ENCODE assay signal across 24 cellular contexts in genomic region chr3:165729756-165730155, GRCh38.
DNase-seq lines count a peak whose midpoint lies in the region; ATAC-seq, FAIRE-seq and TF ChIP-seq lines count a peak whose summit lies in the region.
"Had no signal": no experiment of that assay in that cellular context is flagged by ENCODE, and none has a peak within 500 bp of the region (broad histone marks: within the 10 kb centered on the region; RNA-seq: fewer than 3 reads in every experiment).

No MANE protein-coding gene starts in this region.

- H3K9me3 ChIP-seq in liver (ENCODE audit: control insufficient read depth in 4 of 4, low read length in 3 of 4) (no peaks in the 10 kb centered on the region), HepG2 (ENCODE audit: low read length) (no peaks in the 10 kb centered on the region)
- H3K9me3 ChIP-seq: BLaER1 had no signal

- no peaks in the 10 kb centered on the region for H3K4me1 Mint-ChIP-seq in stimulated activated memory B cell treated with anti-CD40 and anti-IgM and Interleukin-4, amounts not matched to agents 10 μg/mL and 1 μg/mL and 100 μg/mL, for 72 hours
- no peaks in the 10 kb centered on the region for H3K4me1 Mint-ChIP-seq in WTC11
- H3K4me1 Mint-ChIP-seq: B cell; CD4-positive, CD25-positive, alpha-beta regulatory T cell; H9 had no signal

- no peak overlapping the region for H3K4me3 ChIP-seq in liver (ENCODE audit: low read depth in 1 of 3, low read length in 3 of 3)
- H3K4me3 ChIP-seq in HepG2 (replicated peaks in 1 of 3; ENCODE audit: insufficient read depth in 1 of 3, low read depth in 2 of 3, low read length in 3 of 3) = no peak overlapping the region
- H3K4me3 ChIP-seq: BLaER1, GM23248 had no signal

- H3K4me2 ChIP-seq in HepG2 (ENCODE audit: low read depth, low read length) = no peak overlapping the region
- H3K4me2 ChIP-seq: BLaER1 had no signal

- intact Hi-C loops in HepG2 (cut with micrococcal nuclease; ENCODE audit: unreplicated experiment) = no loop called here

- ATAC-seq in HepG2 (no peak), left lobe of liver (peak; percentile 54), WTC11 (no peak), HG03457 (IDR thresholded peaks at IDR 0.05; ENCODE audit: unreplicated experiment) (no peak)
- peak; percentile 12 for ATAC-seq in stimulated activated memory B cell treated with anti-CD40 and anti-IgM and Interleukin-4, amounts not matched to agents 10 μg/mL and 1 μg/mL and 100 μg/mL, for 72 hours
- ATAC-seq: CD8-positive, alpha-beta T cell; HCT116 had no signal

- H3K27me3 ChIP-seq in liver (ENCODE audit: control insufficient read depth in 4 of 4, insufficient read depth in 4 of 4, low read length in 3 of 4) (no peaks in the 10 kb centered on the region), HepG2 (ENCODE audit: control insufficient read depth in 1 of 2, insufficient read depth in 2 of 2, low read length in 2 of 2) (no peaks in the 10 kb centered on the region)
- H3K27me3 ChIP-seq: BLaER1 had no signal

- no peak for FAIRE-seq in HepG2 (lab: Jason Lieb, UNC)
- FAIRE-seq: A204.1, D721Med, GM12891, GM18507, H1 had no signal

- POLR2A ChIA-PET in HepG2 (lab: Yijun Ruan, JAX) (no interaction called here), WTC11 (lab: Charles Lee) (no interaction called here)

- TF ChIP-seq RAD21 in liver (IDR thresholded peaks at IDR 0.05) (no peak), HepG2 (CRISPR knock-in tag; IDR thresholded peaks at IDR 0.05) (no peak)

- no peak for TF ChIP-seq CTCF in liver (IDR thresholded peaks at IDR 0.05; ENCODE audit: low read depth, low read length, missing input control)
- TF ChIP-seq CTCF in HepG2 (CRISPR knock-in tag; IDR thresholded peaks at IDR 0.05) = no peak
- TF ChIP-seq CTCF in WTC11 (IDR thresholded peaks at IDR 0.05) = no peak

- no peak overlapping the region for H3K27ac Mint-ChIP-seq in stimulated activated memory B cell treated with anti-CD40 and anti-IgM and Interleukin-4, amounts not matched to agents 10 μg/mL and 1 μg/mL and 100 μg/mL, for 72 hours
- H3K27ac Mint-ChIP-seq in WTC11 = no peak overlapping the region
- H3K27ac Mint-ChIP-seq: B cell; CD8-positive, alpha-beta T cell; H9 had no signal

- H3K9ac ChIP-seq in liver (ENCODE audit: low read depth in 1 of 2, low read length in 2 of 2) = no peak overlapping the region
- H3K9ac ChIP-seq in HepG2 (ENCODE audit: insufficient read depth, low read depth, low read length) = no peak overlapping the region
- H3K9ac ChIP-seq: BLaER1, GM23248 had no signal

- BruUV-seq in HepG2 (replicated peaks; lab: Mats Ljungman, UMichigan) = no TSS peak

- H3K36me3 ChIP-seq in liver (ENCODE audit: control insufficient read depth in 4 of 4, insufficient read depth in 3 of 4, low read depth in 1 of 4, low read length in 3 of 4) (no peaks in the 10 kb centered on the region), HepG2 (replicated peaks in 1 of 2; ENCODE audit: control insufficient read depth in 1 of 2, insufficient read depth in 2 of 2, low read length in 2 of 2) (no peaks in the 10 kb centered on the region)
- H3K36me3 ChIP-seq: BLaER1 had no signal

- no peaks in the 10 kb centered on the region for H3K4me1 ChIP-seq in liver (ENCODE audit: control insufficient read depth in 4 of 4, insufficient read depth in 4 of 4, low read length in 3 of 4)
- no peaks in the 10 kb centered on the region for H3K4me1 ChIP-seq in HepG2 (ENCODE audit: insufficient read depth, low read length)
- H3K4me1 ChIP-seq: BLaER1 had no signal

- WGBS in liver = 46% methylated on average over 4 of the region's 4 CpGs
- 33% methylated on average over 3 of the region's 4 CpGs for WGBS in HepG2 (ENCODE audit: low lambda C conversion rate)

- H3K36me3 Mint-ChIP-seq in stimulated activated memory B cell treated with anti-CD40 and anti-IgM and Interleukin-4, amounts not matched to agents 10 μg/mL and 1 μg/mL and 100 μg/mL, for 72 hours = no peaks in the 10 kb centered on the region
- H3K36me3 Mint-ChIP-seq in WTC11 = no peaks in the 10 kb centered on the region
- H3K36me3 Mint-ChIP-seq: CD4-positive, CD25-positive, alpha-beta regulatory T cell; CD8-positive, alpha-beta T cell had no signal

- TF ChIP-seq EP300 in HepG2 (IDR thresholded peaks at IDR 0.05; ENCODE audit: low read depth in 2 of 2, low read length in 2 of 2) = no peak
- TF ChIP-seq EP300 in HepG2 (CRISPR knock-in tag; IDR thresholded peaks at IDR 0.05; ENCODE audit: borderline replicate concordance) = no peak

- H3K27me3 Mint-ChIP-seq in stimulated activated memory B cell treated with anti-CD40 and anti-IgM and Interleukin-4, amounts not matched to agents 10 μg/mL and 1 μg/mL and 100 μg/mL, for 72 hours = no peaks in the 10 kb centered on the region
- H3K27me3 Mint-ChIP-seq in WTC11 (ENCODE audit: low read depth) = no peaks in the 10 kb centered on the region
- H3K27me3 Mint-ChIP-seq: B cell; CD4-positive, CD25-positive, alpha-beta regulatory T cell had no signal

- TF ChIP-seq POLR2A in HepG2 (IDR thresholded peaks at IDR 0.05; ENCODE audit: insufficient read depth in 1 of 2, low read depth in 2 of 2, low read length in 2 of 2) = no peak

- H3K4me3 Mint-ChIP-seq in stimulated activated memory B cell treated with anti-CD40 and anti-IgM and Interleukin-4, amounts not matched to agents 10 μg/mL and 1 μg/mL and 100 μg/mL, for 72 hours = no peak overlapping the region
- H3K4me3 Mint-ChIP-seq in WTC11 = no peak overlapping the region
- H3K4me3 Mint-ChIP-seq: B cell; CD4-positive, CD25-positive, alpha-beta regulatory T cell; CD8-positive, alpha-beta T cell; H9 had no signal

- H3K79me2 ChIP-seq in HepG2 (ENCODE audit: insufficient read depth, low read length) = no peaks in the 10 kb centered on the region

- H3K9me3 Mint-ChIP-seq in stimulated activated memory B cell treated with anti-CD40 and anti-IgM and Interleukin-4, amounts not matched to agents 10 μg/mL and 1 μg/mL and 100 μg/mL, for 72 hours = peaks cover 3% of the 10 kb centered on the region
- H3K9me3 Mint-ChIP-seq in WTC11 = peaks cover 4% of the 10 kb centered on the region; the same call in 1 of the 2 replicates

- H3K27ac ChIP-seq in liver (ENCODE audit: low read depth in 1 of 2, low read length in 2 of 2) = no peak overlapping the region
- H3K27ac ChIP-seq in HepG2 (ENCODE audit: extremely low read length, insufficient read depth, low read length) = no peak overlapping the region
- H3K27ac ChIP-seq: 22Rv1, BLaER1, C4-2B, GM23248 had no signal

- in situ Hi-C loops in HepG2 (cut with HindIII; ENCODE audit: extremely low pct_ligation_motif_present, low pct_unique_long_range_greater_than_20kb) = no loop called here

- CTCF ChIA-PET in HepG2 (lab: Yijun Ruan, JAX; ENCODE audit: low intra/inter-chr PET ratio, low total read pairs) (no interaction called here), WTC11 (lab: Charles Lee) (no interaction called here)

- DNase-seq in HepG2 (ENCODE audit: low spot score) (no peak), left lobe of liver (ENCODE audit: low spot score) (no peak), WTC11 (ENCODE audit: low spot score) (no peak)
- DNase-seq: CD4-positive, CD25-positive, alpha-beta regulatory T cell; CD8-positive, alpha-beta T cell; DMS 273 treated with DMSO at 0.1 percent for 48 hours; DMS79; EL; GDM1; GM23248; H9 had no signal

- no peaks in the 10 kb centered on the region for H4K20me1 ChIP-seq in HepG2 (ENCODE audit: insufficient read depth, low read length)
- H4K20me1 ChIP-seq: BLaER1 had no signal

- H2AFZ ChIP-seq in HepG2 (ENCODE audit: low read length) = no peak overlapping the region
- H2AFZ ChIP-seq: GM23248 had no signal

TF ChIP-seq in liver, 16 proteins besides CTCF, POLR2A, EP300 and RAD21 (continues in another document):
- TF ChIP-seq HNF4A (conservative IDR thresholded peaks at IDR 0.05) = peak; percentile 41 to 73
- TF ChIP-seq JUND (IDR thresholded peaks at IDR 0.05) = no peak

TF ChIP-seq in HepG2, 621 proteins besides CTCF, POLR2A, EP300 and RAD21 (continues in another document):
- no peak for TF ChIP-seq TSC22D2 (CRISPR knock-in tag; IDR thresholded peaks at IDR 0.05; ENCODE audit: borderline replicate concordance)

TF ChIP-seq in WTC11, 78 proteins besides CTCF, POLR2A, EP300 and RAD21 (continues in another document):
- TF ChIP-seq NR2C2 (CRISPR knock-in tag; IDR thresholded peaks at IDR 0.05) = no peak
- TF ChIP-seq MLX (CRISPR knock-in tag; IDR thresholded peaks at IDR 0.05) = no peak
- no peak for TF ChIP-seq IRF1 (CRISPR knock-in tag; IDR thresholded peaks at IDR 0.05)
- TF ChIP-seq, protein P1, sequence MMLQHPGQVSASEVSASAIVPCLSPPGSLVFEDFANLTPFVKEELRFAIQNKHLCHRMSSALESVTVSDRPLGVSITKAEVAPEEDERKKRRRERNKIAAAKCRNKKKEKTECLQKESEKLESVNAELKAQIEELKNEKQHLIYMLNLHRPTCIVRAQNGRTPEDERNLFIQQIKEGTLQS (CRISPR knock-in tag; conservative IDR thresholded peaks at IDR 0.05) = no peak
- TF ChIP-seq ZNF671 (CRISPR knock-in tag; IDR thresholded peaks at IDR 0.05) = no peak

Comparison
In these comparisons a context has a peak if more than half of its experiments do, and no peak if none do; other contexts are left out.
1. ATAC-seq: peak in left lobe of liver (single experiment) and stimulated activated memory B cell treated with anti-CD40 and anti-IgM and Interleukin-4, amounts not matched to agents 10 μg/mL and 1 μg/mL and 100 μg/mL, for 72 hours (single experiment); none in HepG2 (single experiment), WTC11 (single experiment) and HG03457 (single experiment).